In genomic region chr13:113518080-113518803, GRCh38 we compare ENCODE assay signal across 1 cellular context.
TF ChIP-seq lines count a peak whose summit lies in the region.

No MANE protein-coding gene starts in this region.

TF ChIP-seq in HepG2, 621 proteins besides CTCF, POLR2A, EP300 and RAD21:
- TF ChIP-seq AKAP8 (CRISPR knock-in tag; IDR thresholded peaks at IDR 0.05) (no peak), REPIN1 (CRISPR knock-in tag; IDR thresholded peaks at IDR 0.05; ENCODE audit: borderline replicate concordance, low read depth) (no peak), ELK4 (CRISPR knock-in tag; IDR thresholded peaks at IDR 0.05; ENCODE audit: borderline replicate concordance) (no peak)
